Comparison of ENCODE assay signal across 8 cellular contexts in genomic region chr20:43914286-43914685, GRCh38. TPM values are rescaled to one million over a fixed set of nuclear protein-coding genes. Genes with fewer than 3 reads are reported as not detected.
A peak's percentile ranks its signal among the peaks of the same experiment; 100 is the strongest.
DNase-seq lines count a peak whose midpoint lies in the region; ATAC-seq, FAIRE-seq and TF ChIP-seq lines count a peak whose summit lies in the region.

No MANE protein-coding gene starts in this region.

- TF ChIP-seq POLR2A in H54 (IDR thresholded peaks at IDR 0.05; ENCODE audit: low read depth, low read length) (no peak), testis (IDR thresholded peaks at IDR 0.05) (no peak)

- H3K36me3 ChIP-seq in CD8-positive, alpha-beta T cell (ENCODE audit: insufficient read depth, low read length): no peaks in the 10 kb centered on the region
- H3K36me3 ChIP-seq in testis (ENCODE audit: low read depth, missing control alignments) (no peaks in the 10 kb centered on the region), tibial artery (no peaks in the 10 kb centered on the region)

- TF ChIP-seq CTCF in CD8-positive, alpha-beta T cell (IDR thresholded peaks at IDR 0.05): no peak
- TF ChIP-seq CTCF in fibroblast of the aortic adventitia (IDR thresholded peaks at IDR 0.05; ENCODE audit: insufficient read depth, low read length) (no peak), testis (IDR thresholded peaks at IDR 0.05) (no peak), tibial artery (IDR thresholded peaks at IDR 0.05) (no peak)

- H3K27me3 Mint-ChIP-seq in CD8-positive, alpha-beta T cell (ENCODE audit: low read depth): peaks cover 45% of the 10 kb centered on the region
- H3K27me3 Mint-ChIP-seq in T-helper 2 cell treated with Interferon-gamma antibody and Interleukin-4, amounts not matched to agents 5 μg/mL and 100 μg/mL, for 36 hours (ENCODE audit: low read depth): peaks cover 44% of the 10 kb centered on the region

- peaks cover 16% of the 10 kb centered on the region for H3K9me3 Mint-ChIP-seq in CD8-positive, alpha-beta T cell
- H3K9me3 Mint-ChIP-seq in T-helper 2 cell treated with Interferon-gamma antibody and Interleukin-4, amounts not matched to agents 5 μg/mL and 100 μg/mL, for 36 hours: peaks cover 34% of the 10 kb centered on the region

- WGBS in testis, 2 donors: 2% methylated on average over 20 of the region's 32 CpGs; no CpG with 5 or more reads in 1 of the 2 donors

- no peaks in the 10 kb centered on the region for H3K9me3 ChIP-seq in CD8-positive, alpha-beta T cell (ENCODE audit: low read length)
- H3K9me3 ChIP-seq in testis (no peaks in the 10 kb centered on the region), tibial artery (peaks cover 6 to 21% (median 19%) of the 10 kb centered on the region in 3 donors)

- no peak overlapping the region for H3K27ac ChIP-seq in CD8-positive, alpha-beta T cell (ENCODE audit: low read depth, low read length)
- H3K27ac ChIP-seq in testis (no peak overlapping the region), tibial artery (no peak overlapping the region)

- CTCF ChIA-PET in CD8-positive, alpha-beta T cell (lab: Charles Lee): interaction anchor here (0.7 kb wide), 1 partner anchor 837 kb away, joined by 3 read pairs; no protein-coding TSS in a partner anchor

- peak overlapping the region; percentile 18 for H3K4me3 ChIP-seq in CD8-positive, alpha-beta T cell (ENCODE audit: low read depth, low read length)
- H3K4me3 ChIP-seq in fibroblast of the aortic adventitia (ENCODE audit: low read depth, low read length) (peak overlapping the region; percentile 63), testis (peak overlapping the region; percentile 55 to 56), tibial artery (peak overlapping the region in 1 of 2 donors; percentile 37)

- POLR2A ChIA-PET in CD8-positive, alpha-beta T cell (lab: Charles Lee): interaction anchor here (1.1 kb wide), 1 partner anchor 35 kb away, joined by 5 read pairs; no protein-coding TSS in a partner anchor

- peak overlapping the region; percentile 70 for H3K4me3 Mint-ChIP-seq in CD8-positive, alpha-beta T cell
- H3K4me3 Mint-ChIP-seq in T-helper 2 cell treated with Interferon-gamma antibody and Interleukin-4, amounts not matched to agents 5 μg/mL and 100 μg/mL, for 36 hours: peak overlapping the region; percentile 75

- peaks cover 3% of the 10 kb centered on the region for H3K27me3 ChIP-seq in CD8-positive, alpha-beta T cell (ENCODE audit: insufficient read depth, low read length)
- H3K27me3 ChIP-seq in testis (no peaks in the 10 kb centered on the region), tibial artery (peaks cover 0 to 49% of the 10 kb centered on the region in 2 donors)

- intact Hi-C loops in CD8-positive, alpha-beta T cell (cut with DNase I, micrococcal nuclease): no loop called here
- intact Hi-C loops in testis (cut with DNase I; ENCODE audit: low total_unique reads): no loop called here
- intact Hi-C loops in tibial artery (cut with DNase I; ENCODE audit: low total_unique reads): no loop called here

- DNase-seq in CD8-positive, alpha-beta T cell: peak in 2 of 7 experiments; percentile 25 to 33
- DNase-seq in H54 (ENCODE audit: insufficient read length, low spot score): peak; percentile 26
- no peak for DNase-seq in T-helper 2 cell treated with Interferon-gamma antibody and Interleukin-4, amounts not matched to agents 5 μg/mL and 100 μg/mL, for 36 hours (ENCODE audit: low spot score)
- DNase-seq in fibroblast of the aortic adventitia (ENCODE audit: low read depth): no peak
- DNase-seq in testis: no peak
- DNase-seq in tibial artery: no peak

- no peaks in the 10 kb centered on the region for H3K36me3 Mint-ChIP-seq in CD8-positive, alpha-beta T cell
- H3K36me3 Mint-ChIP-seq in T-helper 2 cell treated with Interferon-gamma antibody and Interleukin-4, amounts not matched to agents 5 μg/mL and 100 μg/mL, for 36 hours (ENCODE audit: low read depth): peaks cover 17% of the 10 kb centered on the region

- no peak for FAIRE-seq in H54 (lab: Jason Lieb, UNC)

- peaks cover 19% of the 10 kb centered on the region for H3K4me1 ChIP-seq in CD8-positive, alpha-beta T cell (ENCODE audit: insufficient read depth, low read length)
- H3K4me1 ChIP-seq in testis (peaks cover 14% of the 10 kb centered on the region), tibial artery (peaks cover 0 to 18% (median 9%) of the 10 kb centered on the region in 4 donors)

- H3K27ac Mint-ChIP-seq in CD8-positive, alpha-beta T cell: no peak overlapping the region
- H3K27ac Mint-ChIP-seq in T-helper 2 cell treated with Interferon-gamma antibody and Interleukin-4, amounts not matched to agents 5 μg/mL and 100 μg/mL, for 36 hours: peak overlapping the region; percentile 47

- peak; percentile 12 for ATAC-seq in CD8-positive, alpha-beta T cell
- no peak for ATAC-seq in HG03469 (IDR thresholded peaks at IDR 0.05; ENCODE audit: unreplicated experiment)
- ATAC-seq in activated CD4-positive, CD25-positive, alpha-beta regulatory T cell treated with anti-CD3 and anti-CD28 coated beads, Interleukin-2, amount 50 U/mL, for 24 hours: no peak

- peaks cover 18% of the 10 kb centered on the region for H3K4me1 Mint-ChIP-seq in CD8-positive, alpha-beta T cell (ENCODE audit: low read depth)
- peaks cover 22% of the 10 kb centered on the region for H3K4me1 Mint-ChIP-seq in T-helper 2 cell treated with Interferon-gamma antibody and Interleukin-4, amounts not matched to agents 5 μg/mL and 100 μg/mL, for 36 hours (ENCODE audit: low read depth)

RNA-seq across cellular contexts. Expression of gene TOX2, which starts 0.4 kb away (rescaled TPM):
- total RNA-seq in CD8-positive, alpha-beta T cell: 1 to 10 TPM; 1.7 to 1.8 TPM
- total RNA-seq in fibroblast of the aortic adventitia (ENCODE audit: low replicate concordance) (0.74 and 5.2 TPM in 2 replicates), testis (10 to 100 TPM; 48.1 to 67.0 TPM)
- 43.8 TPM for polyA plus RNA-seq in testis (ENCODE audit: insufficient read depth, low read depth, low replicate concordance)
